ENCODE assay signal across 8 cellular contexts in genomic region chr1:45266151-45266801, GRCh38. TPM values are rescaled to one million over a fixed set of nuclear protein-coding genes. Genes with fewer than 3 reads are reported as not detected.
DNase-seq lines count a peak whose midpoint lies in the region; ATAC-seq, FAIRE-seq and TF ChIP-seq lines count a peak whose summit lies in the region.

No MANE protein-coding gene starts in this region.

- H3K4me1 ChIP-seq in body of pancreas = peaks cover 16% of the 10 kb centered on the region
- H3K4me1 ChIP-seq in stomach = peaks cover 16 to 22% (median 18%) of the 10 kb centered on the region in 4 donors

- no peaks in the 10 kb centered on the region for H3K36me3 ChIP-seq in body of pancreas (replicated peaks in 1 of 2; ENCODE audit: insufficient read depth in 1 of 2, low read depth in 2 of 2)
- H3K36me3 ChIP-seq in stomach = no peaks in the 10 kb centered on the region

- H3K27me3 ChIP-seq in body of pancreas (no peaks in the 10 kb centered on the region), stomach (no peaks in the 10 kb centered on the region)

- FAIRE-seq in HTR-8/SVneo (lab: Jason Lieb, UNC) = peak; percentile 13
- FAIRE-seq in GM19239 (lab: Jason Lieb, UNC) = no peak

- peak; percentile 92 for ATAC-seq in body of pancreas
- ATAC-seq in left colon = peak; percentile 90
- no peak for ATAC-seq in activated T-cell treated with anti-CD3 and anti-CD28 coated beads, Interleukin-2, amount 50 U/mL, for 72 hours (replicated peaks in 1 of 2)

- H3K4me1 Mint-ChIP-seq in activated T-cell treated with anti-CD3 and anti-CD28 coated beads, Interleukin-2, amount 50 U/mL, for 72 hours (ENCODE audit: low read depth) = no peaks in the 10 kb centered on the region

- H3K9me3 Mint-ChIP-seq in activated T-cell treated with anti-CD3 and anti-CD28 coated beads, Interleukin-2, amount 50 U/mL, for 72 hours = peaks cover 0 to 1% of the 10 kb centered on the region in 2 donors

- no peak overlapping the region for H3K27ac Mint-ChIP-seq in activated T-cell treated with anti-CD3 and anti-CD28 coated beads, Interleukin-2, amount 50 U/mL, for 72 hours

- TF ChIP-seq EP300 in stomach (IDR thresholded peaks at IDR 0.05) = no peak

- TF ChIP-seq POLR2A in body of pancreas (IDR thresholded peaks at IDR 0.05) (peak in 1 of 3 donors; percentile 49), stomach (IDR thresholded peaks at IDR 0.05) (no peak)

- intact Hi-C loops in body of pancreas (cut with DNase I) = no loop called here
- intact Hi-C loops in left colon (cut with DNase I, micrococcal nuclease) = no loop called here
- intact Hi-C loops in stomach (cut with DNase I; ENCODE audit: low total_unique reads) = no loop called here

- no peaks in the 10 kb centered on the region for H3K27me3 Mint-ChIP-seq in activated T-cell treated with anti-CD3 and anti-CD28 coated beads, Interleukin-2, amount 50 U/mL, for 72 hours (ENCODE audit: low read depth)

- H3K27ac ChIP-seq in body of pancreas = peak overlapping the region; percentile 65 to 84 (median 75)
- peak overlapping the region; percentile 71 to 82 (median 77) for H3K27ac ChIP-seq in stomach

- DNase-seq in HTR-8/SVneo (ENCODE audit: insufficient read length, low spot score) (no peak), body of pancreas (peak; percentile 57 to 78 (median 72)), left colon (peak; percentile 26 to 59), stomach (peak; percentile 40), GM19239 (ENCODE audit: insufficient read length, low spot score) (no peak), NCI-H1417 treated with DMSO at 0.1 percent for 48 hours (lab: John Stamatoyannopoulos, UW) (no peak), cerebellar nuclear complex (lab: John Stamatoyannopoulos, UW) (no peak)
- no peak for DNase-seq in activated T-cell treated with anti-CD3 and anti-CD28 coated beads, Interleukin-2, amount 50 U/mL, for 72 hours

- TF ChIP-seq CTCF in body of pancreas (IDR thresholded peaks at IDR 0.05) = peak in 1 of 7 experiments; percentile 10
- no peak for TF ChIP-seq CTCF in stomach (IDR thresholded peaks at IDR 0.05)

- H3K36me3 Mint-ChIP-seq in activated T-cell treated with anti-CD3 and anti-CD28 coated beads, Interleukin-2, amount 50 U/mL, for 72 hours (ENCODE audit: insufficient read depth in 2 of 2) = no peaks in the 10 kb centered on the region

- no peak overlapping the region for H3K4me3 Mint-ChIP-seq in activated T-cell treated with anti-CD3 and anti-CD28 coated beads, Interleukin-2, amount 50 U/mL, for 72 hours

- H3K9me3 ChIP-seq in body of pancreas = peaks cover 0 to 4% (median 0%) of the 10 kb centered on the region in 3 donors
- H3K9me3 ChIP-seq in stomach = peaks cover 0 to 9% (median 4%) of the 10 kb centered on the region in 4 donors

- H3K4me3 ChIP-seq in body of pancreas (no peak overlapping the region), stomach (no peak overlapping the region)

- 29 to 36% methylated on average over 7 of the region's 7 CpGs for WGBS in body of pancreas, 2 donors
- 12 to 41% (median 24%) methylated on average over 7 of the region's 7 CpGs for WGBS in stomach, 5 donors

RNA-seq across cellular contexts. Expression of gene ZSWIM5, which starts 59.9 kb away (rescaled TPM):
- total RNA-seq in body of pancreas (1 to 10 TPM; 3.6 to 4.4 TPM), left colon (10 to 100 TPM in 1 of 2 donors, 1 to 10 TPM in 1; 8.6 to 11.1 TPM), stomach (10 to 100 TPM in 1 of 5 donors, 1 to 10 TPM in 2, under 1 TPM in 2; 0.45 to 10.1 (median 2.2) TPM)
- under 1 TPM; 0.75 to 0.98 (median 0.76) TPM for polyA plus RNA-seq in stomach
- 1 to 10 TPM; 1.1 to 2.1 TPM for total RNA-seq in activated T-cell treated with anti-CD3 and anti-CD28 coated beads, Interleukin-2, amount 50 U/mL, for 72 hours

Comparison
In these comparisons a context has a peak if more than half of its experiments do, and no peak if none do; other contexts are left out.
1. DNase-seq: peak in body of pancreas (4 of 4), left colon (2 of 2) and stomach (single experiment); none in HTR-8/SVneo (single experiment), activated T-cell treated with anti-CD3 and anti-CD28 coated beads, Interleukin-2, amount 50 U/mL, for 72 hours (0 of 2), GM19239 (single experiment), NCI-H1417 treated with DMSO at 0.1 percent for 48 hours (single experiment) and cerebellar nuclear complex (0 of 2).
2. ATAC-seq: peak in body of pancreas (single experiment) and left colon (single experiment); none in activated T-cell treated with anti-CD3 and anti-CD28 coated beads, Interleukin-2, amount 50 U/mL, for 72 hours (0 of 2).